ENCODE assay signal across 8 cellular contexts in genomic region chr20:41027872-41028358, GRCh38. TPM values are rescaled to one million over a fixed set of nuclear protein-coding genes. Genes with fewer than 3 reads are reported as not detected.
DNase-seq lines count a peak whose midpoint lies in the region; ATAC-seq and TF ChIP-seq lines count a peak whose summit lies in the region.

No MANE protein-coding gene starts in this region.

- TF ChIP-seq CTCF in CD4-positive, alpha-beta T cell (IDR thresholded peaks at IDR 0.05), result no peak
- no peak for TF ChIP-seq CTCF in NB4 (IDR thresholded peaks at IDR 0.05; ENCODE audit: low read depth, low read length)

- H2AFZ ChIP-seq in neuron (ENCODE audit: low read depth, low read length), result no peak overlapping the region

- no peaks in the 10 kb centered on the region for H3K9me3 ChIP-seq in CD4-positive, alpha-beta T cell (ENCODE audit: control insufficient read depth, low read length)
- no peaks in the 10 kb centered on the region for H3K9me3 ChIP-seq in effector memory CD4-positive, alpha-beta T cell (ENCODE audit: control insufficient read depth, low read length)
- no peaks in the 10 kb centered on the region for H3K9me3 ChIP-seq in neuron (ENCODE audit: low read length)

- H3K4me3 ChIP-seq in NB4 (ENCODE audit: low read depth, low read length) (peak overlapping the region; percentile 69), neuron (ENCODE audit: low read length) (peak overlapping the region; percentile 92)
- H3K4me3 ChIP-seq in effector memory CD4-positive, alpha-beta T cell (ENCODE audit: insufficient read depth, low read depth, low read length, poor library complexity, severe bottlenecking), result peak overlapping the region; percentile 59

- POLR2A ChIA-PET in CD4-positive, alpha-beta T cell (lab: Charles Lee), result interaction anchor here (1.0 kb wide), 1 partner anchor 129 kb away, joined by 3 read pairs; no protein-coding TSS in a partner anchor

- H3K27me3 ChIP-seq in CD4-positive, alpha-beta T cell (ENCODE audit: control insufficient read depth, insufficient read depth, low read length), result no peaks in the 10 kb centered on the region
- H3K27me3 ChIP-seq in effector memory CD4-positive, alpha-beta T cell (replicated peaks; ENCODE audit: control insufficient read depth, insufficient read depth, low read length, poor library complexity, severe bottlenecking), result no peaks in the 10 kb centered on the region
- no peaks in the 10 kb centered on the region for H3K27me3 ChIP-seq in neuron (ENCODE audit: insufficient read depth, low read length)

- intact Hi-C loops in CD4-positive, alpha-beta T cell (cut with DNase I, micrococcal nuclease), result loop anchor here (2.0 to 5.0 kb wide), 7 partner anchors 19 to 664 kb away; partner anchors contain the start of genes CHD6 (in 1 of the 2) and ZHX3 (in 1 of the 2)

- H3K9me3 Mint-ChIP-seq in CD4-positive, alpha-beta T cell, result no peaks in the 10 kb centered on the region

- CTCF ChIA-PET in CD4-positive, alpha-beta T cell (lab: Charles Lee), result interaction anchor here (1.5 kb wide), 1 partner anchor 19 kb away, joined by 3 read pairs; no protein-coding TSS in a partner anchor

- peak overlapping the region; percentile 93 for H3K27ac ChIP-seq in CD4-positive, alpha-beta T cell (ENCODE audit: low read depth, low read length)
- H3K27ac ChIP-seq in effector memory CD4-positive, alpha-beta T cell (ENCODE audit: insufficient read depth, low read length, poor library complexity, severe bottlenecking), result peak overlapping the region; percentile 60

- no peak for DNase-seq in CD4-positive, alpha-beta T cell
- DNase-seq in NB4 (ENCODE audit: low read depth), result peak; percentile 16
- DNase-seq in effector memory CD4-positive, alpha-beta T cell, result no peak
- no peak for DNase-seq in mesenteric fat pad (ENCODE audit: low spot score)

- peak overlapping the region; percentile 98 for H3K27ac Mint-ChIP-seq in CD4-positive, alpha-beta T cell

- ATAC-seq in CD4-positive, alpha-beta T cell (ENCODE audit: poor library complexity), result no peak
- ATAC-seq in HG02970 (IDR thresholded peaks at IDR 0.05; ENCODE audit: low FRiP score, unreplicated experiment), result no peak
- ATAC-seq in GM21576 (IDR thresholded peaks at IDR 0.05; ENCODE audit: unreplicated experiment), result no peak
- ATAC-seq in GM18870 (IDR thresholded peaks at IDR 0.05; ENCODE audit: unreplicated experiment), result no peak

- H3K4me1 ChIP-seq in effector memory CD4-positive, alpha-beta T cell (ENCODE audit: control insufficient read depth, insufficient read depth, low read length, poor library complexity, severe bottlenecking), result peaks cover 16% of the 10 kb centered on the region
- peaks cover 35% of the 10 kb centered on the region for H3K4me1 ChIP-seq in neuron (ENCODE audit: insufficient read depth, low read length)

- H3K36me3 Mint-ChIP-seq in CD4-positive, alpha-beta T cell (ENCODE audit: low read depth), result peaks cover 44% of the 10 kb centered on the region

- peak overlapping the region; percentile 98 for H3K4me3 Mint-ChIP-seq in CD4-positive, alpha-beta T cell

- peaks cover 46% of the 10 kb centered on the region for H3K4me1 Mint-ChIP-seq in CD4-positive, alpha-beta T cell (ENCODE audit: low read depth)

- no peaks in the 10 kb centered on the region for H3K27me3 Mint-ChIP-seq in CD4-positive, alpha-beta T cell

- no peak for TF ChIP-seq POLR2A in NB4 (IDR thresholded peaks at IDR 0.05; ENCODE audit: extremely low read depth, insufficient read length)

- H3K36me3 ChIP-seq in effector memory CD4-positive, alpha-beta T cell (ENCODE audit: control insufficient read depth, insufficient read depth, low read length), result no peaks in the 10 kb centered on the region
- H3K36me3 ChIP-seq in neuron (ENCODE audit: insufficient read depth, low read length), result peaks cover 24% of the 10 kb centered on the region

RNA-seq across cellular contexts. Expression of gene TOP1, which starts 0.7 kb away (rescaled TPM):
- total RNA-seq in CD4-positive, alpha-beta T cell, result 10 to 100 TPM; 37.6 to 41.7 TPM
- total RNA-seq in mesenteric fat pad, result 42.4 TPM
